Comparison of ENCODE assay signal across 1 cellular context in the genomic region with DNA sequence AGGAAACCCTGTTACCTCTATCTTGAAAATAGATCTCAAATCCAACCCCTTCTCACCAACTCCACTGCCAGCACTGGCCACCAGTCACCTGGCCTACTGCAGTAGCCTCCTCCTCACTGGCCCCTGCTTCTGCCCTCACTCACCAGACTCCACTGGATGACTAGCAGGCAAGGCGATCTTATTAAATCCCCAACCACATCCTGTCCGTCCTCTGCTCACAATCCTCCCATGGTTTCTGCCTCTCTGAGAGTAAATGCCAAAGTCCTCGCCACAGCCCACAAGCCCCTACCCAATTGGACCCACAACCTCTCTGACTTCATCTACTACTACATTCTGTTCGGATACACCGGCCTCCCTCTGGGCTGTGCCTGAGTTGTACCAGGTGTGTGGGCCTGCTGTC.
TF ChIP-seq lines count a peak whose summit lies in the region.

No MANE protein-coding gene starts in this region.

TF ChIP-seq in H1, 55 proteins besides CTCF, POLR2A, EP300 and RAD21:
- TF ChIP-seq SP1 (IDR thresholded peaks at IDR 0.05; ENCODE audit: low read depth, low read length), result no peak
- no peak for TF ChIP-seq YY1 (IDR thresholded peaks at IDR 0.05; ENCODE audit: low read depth, low read length)
- TF ChIP-seq FOSL1 (IDR thresholded peaks at IDR 0.05; ENCODE audit: insufficient read depth, low read depth, low read length), result no peak
- TF ChIP-seq CHD7 (IDR thresholded peaks at IDR 0.05; ENCODE audit: insufficient replicate concordance, low read length), result no peak
- TF ChIP-seq ZNF274 (IDR thresholded peaks at IDR 0.05; ENCODE audit: borderline replicate concordance, extremely low read depth, low read length), result no peak
- no peak for TF ChIP-seq EGR1 (IDR thresholded peaks at IDR 0.05; ENCODE audit: borderline replicate concordance, low read depth, low read length)
- TF ChIP-seq, protein P1, sequence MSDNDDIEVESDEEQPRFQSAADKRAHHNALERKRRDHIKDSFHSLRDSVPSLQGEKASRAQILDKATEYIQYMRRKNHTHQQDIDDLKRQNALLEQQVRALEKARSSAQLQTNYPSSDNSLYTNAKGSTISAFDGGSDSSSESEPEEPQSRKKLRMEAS (IDR thresholded peaks at IDR 0.05), result no peak
- TF ChIP-seq BACH1 (IDR thresholded peaks at IDR 0.05; ENCODE audit: low read length), result no peak
- TF ChIP-seq CTBP2 (IDR thresholded peaks at IDR 0.05; ENCODE audit: borderline replicate concordance, insufficient read depth, insufficient read length, low read length), result no peak
- no peak for TF ChIP-seq MAFK (IDR thresholded peaks at IDR 0.05; ENCODE audit: low read depth, low read length)
- no peak for TF ChIP-seq ASH2L (IDR thresholded peaks at IDR 0.05; ENCODE audit: low read length)
- TF ChIP-seq HDAC2 (IDR thresholded peaks at IDR 0.05; ENCODE audit: borderline replicate concordance in 1 of 2, low read depth in 2 of 2, low read length in 2 of 2), result no peak
- TF ChIP-seq, protein P2, sequence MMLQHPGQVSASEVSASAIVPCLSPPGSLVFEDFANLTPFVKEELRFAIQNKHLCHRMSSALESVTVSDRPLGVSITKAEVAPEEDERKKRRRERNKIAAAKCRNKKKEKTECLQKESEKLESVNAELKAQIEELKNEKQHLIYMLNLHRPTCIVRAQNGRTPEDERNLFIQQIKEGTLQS (IDR thresholded peaks at IDR 0.05; ENCODE audit: insufficient read depth, low read depth, low read length), result no peak
- TF ChIP-seq JUND (IDR thresholded peaks at IDR 0.05; ENCODE audit: low read length), result no peak
- TF ChIP-seq USF2 (IDR thresholded peaks at IDR 0.05; ENCODE audit: low read length), result no peak
- TF ChIP-seq, protein P3, sequence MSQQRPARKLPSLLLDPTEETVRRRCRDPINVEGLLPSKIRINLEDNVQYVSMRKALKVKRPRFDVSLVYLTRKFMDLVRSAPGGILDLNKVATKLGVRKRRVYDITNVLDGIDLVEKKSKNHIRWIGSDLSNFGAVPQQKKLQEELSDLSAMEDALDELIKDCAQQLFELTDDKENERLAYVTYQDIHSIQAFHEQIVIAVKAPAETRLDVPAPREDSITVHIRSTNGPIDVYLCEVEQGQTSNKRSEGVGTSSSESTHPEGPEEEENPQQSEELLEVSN (IDR thresholded peaks at IDR 0.05), result no peak
- TF ChIP-seq CHD1 (IDR thresholded peaks at IDR 0.05; ENCODE audit: low read depth, low read length), result no peak
- no peak for TF ChIP-seq SP2 (IDR thresholded peaks at IDR 0.05; ENCODE audit: low read length)
